Comparison of ENCODE assay signal across 8 cellular contexts in genomic region chr11:63767415-63768231, GRCh38. TPM values are rescaled to one million over a fixed set of nuclear protein-coding genes. Genes with fewer than 3 reads are reported as not detected.
A peak's percentile ranks its signal among the peaks of the same experiment; 100 is the strongest.
DNase-seq lines count a peak whose midpoint lies in the region; ATAC-seq and TF ChIP-seq lines count a peak whose summit lies in the region.

No MANE protein-coding gene starts in this region.

- CTCF ChIA-PET in RWPE1 (lab: Yijun Ruan, JAX) = interaction anchor here (0.6 to 2.3 kb wide), 17 partner anchors 9 to 1247 kb away, joined by 3 to 12 read pairs (median 4); partner anchors contain the start of genes ARL2 and SPINDOC

- DNase-seq in GDM1 (lab: John Stamatoyannopoulos, UW) = peak; percentile 61
- DNase-seq in KBM-7 = peak; percentile 72
- DNase-seq in RWPE1 (ENCODE audit: low spot score) = peak; percentile 65
- DNase-seq in amygdala (lab: John Stamatoyannopoulos, UW) = peak in 31 of 56 donors; percentile 26 to 69 (median 50)
- peak; percentile 68 for DNase-seq in Right ventricle myocardium superior
- DNase-seq in occipital lobe (lab: John Stamatoyannopoulos, UW) = peak; percentile 65

- H3K27ac ChIP-seq in RWPE1 = peak overlapping the region; percentile 78

- no peak for TF ChIP-seq CTCF in RWPE1 (conservative IDR thresholded peaks at IDR 0.05; ENCODE audit: low read depth)

- in situ Hi-C loops in KBM-7 (cut with MboI; ENCODE audit: low pct_unique_long_range_greater_than_20kb, low sequenced_read_pairs) = no loop called here

- ATAC-seq in Right ventricle myocardium superior (ENCODE audit: poor library complexity) (peak; percentile 32), GM21717 (IDR thresholded peaks at IDR 0.05; ENCODE audit: unreplicated experiment) (no peak), HG03039 (IDR thresholded peaks at IDR 0.05; ENCODE audit: unreplicated experiment) (no peak)

- intact Hi-C loops in Right ventricle myocardium superior (cut with DNase I) = loop anchor here (2.0 kb wide), 1 partner anchor 45 kb away; the partner anchor contains the start of gene SPINDOC

- POLR2A ChIA-PET in RWPE1 (lab: Yijun Ruan, JAX; ENCODE audit: low non-redundant PET) = interaction anchor here (1.5 kb wide), 1 partner anchor 47 kb away, joined by 3 read pairs; no protein-coding TSS in a partner anchor

RNA-seq across cellular contexts. Expression of gene ZFTA, which starts 1.0 kb away (rescaled TPM):
- total RNA-seq in Right ventricle myocardium superior (12.5 TPM), occipital lobe (90.3 TPM)

RNA-seq across cellular contexts. Expression of gene SPINDOC, which starts 45.6 kb away (rescaled TPM):
- total RNA-seq in Right ventricle myocardium superior (11.3 TPM), occipital lobe (12.2 TPM)
